In genomic region chr11:77171254-77171653, GRCh38 we compare ENCODE assay signal across 2 cellular contexts.
TF ChIP-seq lines count a peak whose summit lies in the region.

No MANE protein-coding gene starts in this region.

TF ChIP-seq in GM23338, 12 proteins besides CTCF, POLR2A, EP300 and RAD21 (continued from another document):
- TF ChIP-seq, protein P1, sequence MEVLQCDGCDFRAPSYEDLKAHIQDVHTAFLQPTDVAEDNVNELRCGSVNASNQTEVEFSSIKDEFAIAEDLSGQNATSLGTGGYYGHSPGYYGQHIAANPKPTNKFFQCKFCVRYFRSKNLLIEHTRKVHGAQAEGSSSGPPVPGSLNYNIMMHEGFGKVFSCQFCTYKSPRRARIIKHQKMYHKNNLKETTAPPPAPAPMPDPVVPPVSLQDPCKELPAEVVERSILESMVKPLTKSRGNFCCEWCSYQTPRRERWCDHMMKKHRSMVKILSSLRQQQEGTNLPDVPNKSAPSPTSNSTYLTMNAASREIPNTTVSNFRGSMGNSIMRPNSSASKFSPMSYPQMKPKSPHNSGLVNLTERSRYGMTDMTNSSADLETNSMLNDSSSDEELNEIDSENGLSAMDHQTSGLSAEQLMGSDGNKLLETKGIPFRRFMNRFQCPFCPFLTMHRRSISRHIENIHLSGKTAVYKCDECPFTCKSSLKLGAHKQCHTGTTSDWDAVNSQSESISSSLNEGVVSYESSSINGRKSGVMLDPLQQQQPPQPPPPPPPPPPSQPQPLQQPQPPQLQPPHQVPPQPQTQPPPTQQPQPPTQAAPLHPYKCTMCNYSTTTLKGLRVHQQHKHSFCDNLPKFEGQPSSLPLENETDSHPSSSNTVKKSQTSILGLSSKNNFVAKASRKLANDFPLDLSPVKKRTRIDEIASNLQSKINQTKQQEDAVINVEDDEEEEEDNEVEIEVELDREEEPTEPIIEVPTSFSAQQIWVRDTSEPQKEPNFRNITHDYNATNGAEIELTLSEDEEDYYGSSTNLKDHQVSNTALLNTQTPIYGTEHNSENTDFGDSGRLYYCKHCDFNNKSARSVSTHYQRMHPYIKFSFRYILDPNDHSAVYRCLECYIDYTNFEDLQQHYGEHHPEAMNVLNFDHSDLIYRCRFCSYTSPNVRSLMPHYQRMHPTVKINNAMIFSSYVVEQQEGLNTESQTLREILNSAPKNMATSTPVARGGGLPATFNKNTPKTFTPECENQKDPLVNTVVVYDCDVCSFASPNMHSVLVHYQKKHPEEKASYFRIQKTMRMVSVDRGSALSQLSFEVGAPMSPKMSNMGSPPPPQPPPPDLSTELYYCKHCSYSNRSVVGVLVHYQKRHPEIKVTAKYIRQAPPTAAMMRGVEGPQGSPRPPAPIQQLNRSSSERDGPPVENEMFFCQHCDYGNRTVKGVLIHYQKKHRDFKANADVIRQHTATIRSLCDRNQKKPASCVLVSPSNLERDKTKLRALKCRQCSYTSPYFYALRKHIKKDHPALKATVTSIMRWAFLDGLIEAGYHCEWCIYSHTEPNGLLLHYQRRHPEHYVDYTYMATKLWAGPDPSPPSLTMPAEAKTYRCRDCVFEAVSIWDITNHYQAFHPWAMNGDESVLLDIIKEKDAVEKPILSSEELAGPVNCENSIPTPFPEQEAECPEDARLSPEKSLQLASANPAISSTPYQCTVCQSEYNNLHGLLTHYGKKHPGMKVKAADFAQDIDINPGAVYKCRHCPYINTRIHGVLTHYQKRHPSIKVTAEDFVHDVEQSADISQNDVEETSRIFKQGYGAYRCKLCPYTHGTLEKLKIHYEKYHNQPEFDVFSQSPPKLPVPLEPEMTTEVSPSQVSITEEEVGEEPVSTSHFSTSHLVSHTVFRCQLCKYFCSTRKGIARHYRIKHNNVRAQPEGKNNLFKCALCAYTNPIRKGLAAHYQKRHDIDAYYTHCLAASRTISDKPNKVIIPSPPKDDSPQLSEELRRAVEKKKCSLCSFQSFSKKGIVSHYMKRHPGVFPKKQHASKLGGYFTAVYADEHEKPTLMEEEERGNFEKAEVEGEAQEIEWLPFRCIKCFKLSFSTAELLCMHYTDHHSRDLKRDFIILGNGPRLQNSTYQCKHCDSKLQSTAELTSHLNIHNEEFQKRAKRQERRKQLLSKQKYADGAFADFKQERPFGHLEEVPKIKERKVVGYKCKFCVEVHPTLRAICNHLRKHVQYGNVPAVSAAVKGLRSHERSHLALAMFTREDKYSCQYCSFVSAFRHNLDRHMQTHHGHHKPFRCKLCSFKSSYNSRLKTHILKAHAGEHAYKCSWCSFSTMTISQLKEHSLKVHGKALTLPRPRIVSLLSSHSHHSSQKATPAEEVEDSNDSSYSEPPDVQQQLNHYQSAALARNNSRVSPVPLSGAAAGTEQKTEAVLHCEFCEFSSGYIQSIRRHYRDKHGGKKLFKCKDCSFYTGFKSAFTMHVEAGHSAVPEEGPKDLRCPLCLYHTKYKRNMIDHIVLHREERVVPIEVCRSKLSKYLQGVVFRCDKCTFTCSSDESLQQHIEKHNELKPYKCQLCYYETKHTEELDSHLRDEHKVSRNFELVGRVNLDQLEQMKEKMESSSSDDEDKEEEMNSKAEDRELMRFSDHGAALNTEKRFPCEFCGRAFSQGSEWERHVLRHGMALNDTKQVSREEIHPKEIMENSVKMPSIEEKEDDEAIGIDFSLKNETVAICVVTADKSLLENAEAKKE (CRISPR knock-in tag; IDR thresholded peaks at IDR 0.05), result no peak
- TF ChIP-seq CREB1 (CRISPR knock-in tag; IDR thresholded peaks at IDR 0.05; ENCODE audit: low read depth), result no peak
- TF ChIP-seq, protein P2, sequence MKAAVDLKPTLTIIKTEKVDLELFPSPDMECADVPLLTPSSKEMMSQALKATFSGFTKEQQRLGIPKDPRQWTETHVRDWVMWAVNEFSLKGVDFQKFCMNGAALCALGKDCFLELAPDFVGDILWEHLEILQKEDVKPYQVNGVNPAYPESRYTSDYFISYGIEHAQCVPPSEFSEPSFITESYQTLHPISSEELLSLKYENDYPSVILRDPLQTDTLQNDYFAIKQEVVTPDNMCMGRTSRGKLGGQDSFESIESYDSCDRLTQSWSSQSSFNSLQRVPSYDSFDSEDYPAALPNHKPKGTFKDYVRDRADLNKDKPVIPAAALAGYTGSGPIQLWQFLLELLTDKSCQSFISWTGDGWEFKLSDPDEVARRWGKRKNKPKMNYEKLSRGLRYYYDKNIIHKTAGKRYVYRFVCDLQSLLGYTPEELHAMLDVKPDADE (IDR thresholded peaks at IDR 0.05), result no peak
- TF ChIP-seq EZH2 (IDR thresholded peaks at IDR 0.05; ENCODE audit: low read depth, unreplicated experiment), result no peak
- TF ChIP-seq REST (IDR thresholded peaks at IDR 0.05; ENCODE audit: unreplicated experiment), result no peak
- TF ChIP-seq ZNF331 (CRISPR knock-in tag; IDR thresholded peaks at IDR 0.05; ENCODE audit: low read depth), result no peak
- no peak for TF ChIP-seq EZH2phosphoT487 (IDR thresholded peaks at IDR 0.05; ENCODE audit: unreplicated experiment)
TF ChIP-seq in GM23338: peak in this region for 0.

TF ChIP-seq in liver, 16 proteins besides CTCF, POLR2A, EP300 and RAD21 (continued from another document):
- TF ChIP-seq SP1 (IDR thresholded peaks at IDR 0.05), result peak; percentile 63
- no peak for TF ChIP-seq HNF4G (IDR thresholded peaks at IDR 0.05)
